1 cellular context compared by ENCODE assay signal in genomic region chr1:192539450-192540132, GRCh38.
TF ChIP-seq lines count a peak whose summit lies in the region.

No MANE protein-coding gene starts in this region.

TF ChIP-seq in IMR-90, 13 proteins besides CTCF, POLR2A, EP300 and RAD21 (continued from another document):
- TF ChIP-seq USF2 (IDR thresholded peaks at IDR 0.05; ENCODE audit: low read depth, low read length): no peak
- TF ChIP-seq CHD1 (IDR thresholded peaks at IDR 0.05; ENCODE audit: low read depth, low read length): no peak
